In genomic region chr20:41145317-41145716, GRCh38 we compare ENCODE assay signal across 15 cellular contexts. TPM values are rescaled to one million over a fixed set of nuclear protein-coding genes. Genes with fewer than 3 reads are reported as not detected.
DNase-seq lines count a peak whose midpoint lies in the region; ATAC-seq and TF ChIP-seq lines count a peak whose summit lies in the region.
"Had no signal": no experiment of that assay in that cellular context is flagged by ENCODE, and none has a peak within 500 bp of the region (broad histone marks: within the 10 kb centered on the region; RNA-seq: fewer than 3 reads in every experiment).

No MANE protein-coding gene starts in this region.

- peaks cover 4% of the 10 kb centered on the region for H3K79me1 ChIP-seq in H9 (ENCODE audit: insufficient read depth, low read depth, low read length, poor library complexity, severe bottlenecking)

- peaks cover 0 to 12% (median 0%) of the 10 kb centered on the region in 9 donors for H3K36me3 ChIP-seq in heart right ventricle
- H3K36me3 ChIP-seq in neural progenitor cell, result no peaks in the 10 kb centered on the region
- H3K36me3 ChIP-seq: neutrophil had no signal

- no peak overlapping the region for H3K4ac ChIP-seq in H9 (ENCODE audit: low read depth, low read length)

- H3K18ac ChIP-seq in H9 (ENCODE audit: insufficient read length, low read depth, low read length), result no peak overlapping the region

- H3K27me3 Mint-ChIP-seq in neural progenitor cell (ENCODE audit: insufficient read depth, low read depth) (no peaks in the 10 kb centered on the region), H9 (ENCODE audit: low read depth) (no peaks in the 10 kb centered on the region)
- H3K27me3 Mint-ChIP-seq: B cell had no signal

- no peak overlapping the region for H3K23ac ChIP-seq in H9 (ENCODE audit: insufficient read length, low read depth, low read length)

- H4K5ac ChIP-seq in H9 (ENCODE audit: insufficient read length, low read depth, low read length), result no peak overlapping the region

- H3K4me1 ChIP-seq in heart right ventricle, result peaks cover 43 to 100% (median 100%) of the 10 kb centered on the region in 9 donors
- H3K4me1 ChIP-seq in neural progenitor cell, result peaks cover 24% of the 10 kb centered on the region
- peaks cover 7% of the 10 kb centered on the region; the same call in 1 of the 2 replicates for H3K4me1 ChIP-seq in H9 (ENCODE audit: insufficient read depth, low read length)

- H3K9me3 ChIP-seq in heart right ventricle (no peaks in the 10 kb centered on the region), neural progenitor cell (ENCODE audit: low read depth) (no peaks in the 10 kb centered on the region), H9 (ENCODE audit: control insufficient read depth, low read depth, low read length) (no peaks in the 10 kb centered on the region)
- H3K9me3 ChIP-seq: neutrophil, SJCRH30 had no signal

- H3K4me2 ChIP-seq in neural progenitor cell, result no peak overlapping the region
- no peak overlapping the region for H3K4me2 ChIP-seq in H9 (ENCODE audit: insufficient read depth, insufficient read length, low read length)

- ATAC-seq in heart right ventricle (no peak), left cardiac atrium (no peak), HG03097 (IDR thresholded peaks at IDR 0.05; ENCODE audit: low FRiP score, unreplicated experiment) (no peak)
- ATAC-seq: K562 had no signal

- no peaks in the 10 kb centered on the region for H3K27me3 ChIP-seq in heart right ventricle
- H3K27me3 ChIP-seq in neural progenitor cell, result no peaks in the 10 kb centered on the region
- H3K27me3 ChIP-seq in H9 (ENCODE audit: insufficient read depth, low read length), result no peaks in the 10 kb centered on the region
- H3K27me3 ChIP-seq: SJCRH30 had no signal

- H3K14ac ChIP-seq in H9 (ENCODE audit: insufficient read depth, low read length), result no peak overlapping the region; the same call in 1 of the 2 replicates

- peaks cover 38% of the 10 kb centered on the region for H3K4me1 Mint-ChIP-seq in neural progenitor cell
- peaks cover 40 to 68% of the 10 kb centered on the region in 2 experiments for H3K4me1 Mint-ChIP-seq in H9

- H3F3A ChIP-seq in neural progenitor cell (ENCODE audit: low read depth), result no peaks in the 10 kb centered on the region

- H3K36me3 Mint-ChIP-seq in neural progenitor cell (peaks cover 42% of the 10 kb centered on the region), H9 (ENCODE audit: insufficient read depth in 1 of 3, low read depth in 3 of 3) (peaks cover 4 to 24% (median 11%) of the 10 kb centered on the region in 3 experiments)

- no peak overlapping the region for H2BK5ac ChIP-seq in H9 (ENCODE audit: insufficient read length, low read length)

- no peak overlapping the region for H4K8ac ChIP-seq in H9 (replicated peaks; ENCODE audit: insufficient read length, low read depth, low read length)

- no peak overlapping the region for H2BK20ac ChIP-seq in H9 (ENCODE audit: low read depth, low read length, poor library complexity, severe bottlenecking)

- H4K20me1 ChIP-seq in neural progenitor cell (ENCODE audit: low read depth) (peaks cover 100% of the 10 kb centered on the region), H9 (ENCODE audit: control insufficient read depth, insufficient read depth, insufficient read length) (no peaks in the 10 kb centered on the region)

- no peak overlapping the region for H2AK5ac ChIP-seq in H9 (ENCODE audit: insufficient read length, low read length)

- H3K23me2 ChIP-seq in H9 (ENCODE audit: insufficient read length, low read depth, low read length, poor library complexity, severe bottlenecking), result no peaks in the 10 kb centered on the region

- no peak overlapping the region for H2BK15ac ChIP-seq in H9 (ENCODE audit: low read depth, low read length)

- H3K56ac ChIP-seq in H9 (ENCODE audit: insufficient read length, low read depth, low read length), result no peak overlapping the region

- H3K27ac Mint-ChIP-seq in neural progenitor cell, result peak overlapping the region; percentile 14
- H3K27ac Mint-ChIP-seq in H9, result no peak overlapping the region
- H3K27ac Mint-ChIP-seq: B cell had no signal

- H3T11ph ChIP-seq in H9 (ENCODE audit: low read length), result no peak overlapping the region

- no peak overlapping the region for H4K91ac ChIP-seq in H9 (ENCODE audit: insufficient read length, low read depth, low read length)

- no peak overlapping the region for H2BK12ac ChIP-seq in H9 (ENCODE audit: insufficient read length, low read depth, low read length)

- intact Hi-C loops in heart right ventricle (cut with DNase I) (no loop called here), left cardiac atrium (cut with DNase I) (no loop called here)

- H3K4me3 Mint-ChIP-seq in neural progenitor cell, result no peak overlapping the region
- H3K4me3 Mint-ChIP-seq in H9, result no peak overlapping the region
- H3K4me3 Mint-ChIP-seq: B cell had no signal

- H2AFZ ChIP-seq in neural progenitor cell (replicated peaks), result no peak overlapping the region
- H2AFZ ChIP-seq in H9 (ENCODE audit: low read length), result no peak overlapping the region

- H2BK120ac ChIP-seq in H9 (ENCODE audit: low read depth, low read length, poor library complexity, severe bottlenecking), result no peak overlapping the region

- H3K79me2 ChIP-seq in neural progenitor cell (ENCODE audit: low read depth), result peaks cover 100% of the 10 kb centered on the region
- H3K79me2 ChIP-seq in H9 (ENCODE audit: insufficient read depth, low read length), result peaks cover 91% of the 10 kb centered on the region

- DNase-seq in heart right ventricle (no peak), left cardiac atrium (no peak), caudate nucleus (lab: John Stamatoyannopoulos, UW) (no peak), neural progenitor cell (ENCODE audit: low spot score) (no peak), HT-29 (ENCODE audit: low spot score) (no peak), H9 (no peak), SK-N-DZ (ENCODE audit: low spot score) (no peak)
- DNase-seq: GF-D8, NCI-H1694, NCI-H748 treated with DMSO at 0.1 percent for 48 hours, SJCRH30 had no signal

- H3K9me3 Mint-ChIP-seq in neural progenitor cell, result no peaks in the 10 kb centered on the region
- no peaks in the 10 kb centered on the region for H3K9me3 Mint-ChIP-seq in H9

- TF ChIP-seq CTCF in heart right ventricle (IDR thresholded peaks at IDR 0.05) (no peak), neural progenitor cell (IDR thresholded peaks at IDR 0.05) (no peak), H9 (conservative IDR thresholded peaks at IDR 0.05) (no peak)

- WGBS in heart right ventricle, 2 donors, result 89 to 98% methylated on average over 2 of the region's 2 CpGs
- WGBS in H9 (ENCODE audit: extremely low coverage, insufficient read length, low lambda C conversion rate), result no CpG with 5 or more reads among the region's 2 CpGs

- no peak overlapping the region for H3K9ac ChIP-seq in neural progenitor cell
- H3K9ac ChIP-seq in H9 (ENCODE audit: extremely low read depth, insufficient read length, low read length), result no peak overlapping the region

- H3K27ac ChIP-seq in heart right ventricle (peak overlapping the region; percentile 63 to 100 (median 84)), caudate nucleus (ENCODE audit: low read depth, low read length) (peak overlapping the region; percentile 72), neural progenitor cell (no peak overlapping the region), H9 (ENCODE audit: insufficient read length, low read depth, low read length) (no peak overlapping the region)
- H3K27ac ChIP-seq: neutrophil, SJCRH30 had no signal

- H3K4me3 ChIP-seq in heart right ventricle (no peak overlapping the region), neural progenitor cell (no peak overlapping the region)
- H3K4me3 ChIP-seq: K562, SJCRH30 had no signal

RNA-seq across cellular contexts. Expression of gene PLCG1, which starts 8.0 kb away (rescaled TPM):
- 10 to 100 TPM; 36.6 to 63.6 (median 47.9) TPM for total RNA-seq in heart right ventricle
- polyA plus RNA-seq in heart right ventricle, result 10 to 100 TPM; 38.8 to 81.7 TPM
- total RNA-seq in left cardiac atrium, result 10 to 100 TPM; 40.0 to 64.8 TPM
- 146 and 265 TPM in 2 replicates for total RNA-seq in neural progenitor cell (ENCODE audit: low replicate concordance)
- 22.3 and 63.2 TPM in 2 replicates for total RNA-seq in HT-29 (2014; rRNA removed; shearing (Covaris generic))
- 161 and 171 TPM in 2 replicates for total RNA-seq in H9 (2021)
- polyA plus RNA-seq in SK-N-DZ (2014; cell fraction: cytosol; rRNA removed), result 137 and 176 TPM in 2 replicates
- 1,191 and 1,360 TPM in 2 replicates for polyA plus RNA-seq in SK-N-DZ (2014; cell fraction: nucleus; rRNA removed)

Comparison
In these comparisons a context has a peak if more than half of its experiments do, and no peak if none do; other contexts are left out.
1. H3K27ac ChIP-seq: peak in heart right ventricle (10 of 10) and caudate nucleus (single experiment); none in neural progenitor cell (single experiment) and H9 (single experiment).